ENCODE assay signal across 21 cellular contexts in the genomic region with DNA sequence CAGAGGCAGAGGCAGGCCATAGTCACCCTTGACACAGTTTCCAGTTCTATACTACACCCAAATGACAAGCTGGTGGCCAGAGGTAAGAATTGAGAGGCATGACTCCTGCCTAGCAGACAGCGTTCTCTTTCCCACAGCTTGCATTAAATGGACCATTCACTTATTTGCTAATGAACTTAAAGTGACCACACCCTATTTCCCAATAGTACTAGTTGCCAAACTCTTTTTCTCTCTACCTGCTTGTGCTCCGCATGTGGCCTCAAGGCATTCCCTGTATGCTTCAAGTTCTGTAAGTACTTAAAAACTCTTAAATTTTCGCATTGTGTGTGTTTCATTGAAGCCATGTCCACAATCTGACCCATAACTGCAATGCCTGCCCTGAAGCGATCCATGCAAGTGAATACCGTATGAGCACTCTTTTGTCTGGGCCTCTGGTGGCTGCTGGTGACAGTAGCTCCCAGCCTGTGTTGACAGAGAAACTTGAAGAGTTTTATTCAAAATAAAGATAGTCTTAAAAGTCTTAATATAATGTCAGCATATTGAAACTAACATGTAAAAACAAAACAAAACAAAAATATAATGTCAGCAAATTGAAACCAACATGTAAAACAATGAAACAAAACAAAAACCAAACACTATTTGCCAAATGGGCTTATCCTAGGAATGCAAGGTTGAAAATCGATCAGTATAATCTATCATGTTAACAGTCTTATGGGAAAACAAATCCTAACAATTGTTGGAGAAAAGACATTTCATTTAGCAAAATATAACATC.
DNase-seq lines count a peak whose midpoint lies in the region; ATAC-seq, FAIRE-seq and TF ChIP-seq lines count a peak whose summit lies in the region.
"Had no signal": no experiment of that assay in that cellular context is flagged by ENCODE, and none has a peak within 500 bp of the region (broad histone marks: within the 10 kb centered on the region; RNA-seq: fewer than 3 reads in every experiment).

No MANE protein-coding gene starts in this region.

- no peaks in the 10 kb centered on the region for H3K27me3 Mint-ChIP-seq in T-helper 17 cell
- H3K27me3 Mint-ChIP-seq: activated naive CD8-positive, alpha-beta T cell treated with anti-CD3 and anti-CD28 coated beads, Interleukin-2, amount 10 ng/mL, durations not matched to agents 7 days and 5 days had no signal

- H3K27ac ChIP-seq in prostate gland (no peak overlapping the region), tibial artery (no peak overlapping the region), PC-3 (ENCODE audit: low read length) (no peak overlapping the region)
- H3K27ac ChIP-seq: brain microvascular endothelial cell, esophagus muscularis mucosa, neural progenitor cell, right atrium auricular region had no signal

- no peak overlapping the region for H2AFZ ChIP-seq in PC-3 (ENCODE audit: low read length)
- H2AFZ ChIP-seq: neural progenitor cell had no signal

- H3K27me3 ChIP-seq in prostate gland (replicated peaks; ENCODE audit: insufficient read depth) = no peaks in the 10 kb centered on the region
- H3K27me3 ChIP-seq in tibial artery = no peaks in the 10 kb centered on the region
- no peaks in the 10 kb centered on the region for H3K27me3 ChIP-seq in PC-3 (ENCODE audit: low read length)
- H3K27me3 ChIP-seq: brain microvascular endothelial cell, esophagus muscularis mucosa, neural progenitor cell, right atrium auricular region had no signal

- POLR2A ChIA-PET in PC-3 (lab: Charles Lee; ENCODE audit: unreplicated experiment) = no interaction called here

- no peaks in the 10 kb centered on the region for H4K20me1 ChIP-seq in PC-3 (ENCODE audit: low read length)

- DNase-seq in GM12891 (ENCODE audit: insufficient read length, low spot score) (no peak), T-helper 17 cell (no peak), prostate gland (ENCODE audit: low spot score) (peak; percentile 13), tibial artery (no peak), PC-3 (no peak)
- DNase-seq: activated naive CD8-positive, alpha-beta T cell treated with anti-CD3 and anti-CD28 coated beads, Interleukin-2, amount 10 ng/mL, durations not matched to agents 7 days and 5 days; activated T-cell treated with anti-CD3 and anti-CD28 coated beads, Interleukin-2, amount 50 U/mL, for 72 hours; AML-193; brain microvascular endothelial cell; COR-L47; immature natural killer cell; KG1; NCI-H1048; NCI-H2081 treated with DMSO at 0.1 percent for 48 hours; NCI-H524; stimulated activated naive CD4-positive, alpha-beta T cell treated with Interleukin-2 at 50 U/mL for 16 hours had no signal

- FAIRE-seq in GM12891 (lab: Jason Lieb, UNC) (peak; percentile 40), islet of Langerhans (lab: Jason Lieb, UNC) (peak; percentile 66)

- H3F3A ChIP-seq in PC-3 (ENCODE audit: low read length, unreplicated experiment) = no peaks in the 10 kb centered on the region

- intact Hi-C loops in prostate gland (cut with DNase I) (no loop called here), tibial artery (cut with DNase I; ENCODE audit: low total_unique reads) (no loop called here), PC-3 (cut with micrococcal nuclease) (no loop called here)

- BruUV-seq in PC-3 (replicated peaks; lab: Mats Ljungman, UMichigan) = no TSS peak

- H3K4me3 ChIP-seq in prostate gland (no peak overlapping the region), tibial artery (no peak overlapping the region), PC-3 (ENCODE audit: low read length) (no peak overlapping the region)
- H3K4me3 ChIP-seq: esophagus muscularis mucosa, neural progenitor cell, right atrium auricular region had no signal

- WGBS in prostate gland = 49% methylated on average over 6 of the region's 6 CpGs

- TF ChIP-seq POLR2A in GM12891 (IDR thresholded peaks at IDR 0.05; ENCODE audit: low read depth, low read length) = no peak
- TF ChIP-seq POLR2A in prostate gland (IDR thresholded peaks at IDR 0.05) = no peak

- no peaks in the 10 kb centered on the region for H3K79me2 ChIP-seq in PC-3 (ENCODE audit: low read length)

- no peak overlapping the region for H3K9ac ChIP-seq in PC-3 (ENCODE audit: low read length)
- H3K9ac ChIP-seq: neural progenitor cell had no signal

- no peak overlapping the region for H3K4me3 Mint-ChIP-seq in T-helper 17 cell
- H3K4me3 Mint-ChIP-seq: activated naive CD8-positive, alpha-beta T cell treated with anti-CD3 and anti-CD28 coated beads, Interleukin-2, amount 10 ng/mL, durations not matched to agents 7 days and 5 days; activated T-cell treated with anti-CD3 and anti-CD28 coated beads, Interleukin-2, amount 50 U/mL, for 72 hours; immature natural killer cell; neural progenitor cell had no signal

- no peak for TF ChIP-seq CTCF in prostate gland (IDR thresholded peaks at IDR 0.05)
- no peak for TF ChIP-seq CTCF in tibial artery (IDR thresholded peaks at IDR 0.05)
- TF ChIP-seq CTCF in PC-3 (conservative IDR thresholded peaks at IDR 0.05; ENCODE audit: low read depth, low read length) = no peak

- ATAC-seq in T-helper 17 cell (no peak), HG02759 (IDR thresholded peaks at IDR 0.05; ENCODE audit: unreplicated experiment) (no peak), PC-3 (no peak)
- ATAC-seq: activated T-cell treated with anti-CD3 and anti-CD28 coated beads, Interleukin-2, amount 50 U/mL, for 72 hours had no signal

- CTCF ChIA-PET in PC-3 (lab: Charles Lee) = no interaction called here

- peaks cover 29% of the 10 kb centered on the region for H3K4me1 Mint-ChIP-seq in T-helper 17 cell
- H3K4me1 Mint-ChIP-seq: neural progenitor cell had no signal

- peak overlapping the region; percentile 56 for H3K27ac Mint-ChIP-seq in T-helper 17 cell
- H3K27ac Mint-ChIP-seq: activated naive CD8-positive, alpha-beta T cell treated with anti-CD3 and anti-CD28 coated beads, Interleukin-2, amount 10 ng/mL, durations not matched to agents 7 days and 5 days; activated T-cell treated with anti-CD3 and anti-CD28 coated beads, Interleukin-2, amount 50 U/mL, for 72 hours; neural progenitor cell had no signal

- no peaks in the 10 kb centered on the region for H3K9me2 ChIP-seq in PC-3 (replicated peaks; ENCODE audit: low read length)

- H3K9me3 ChIP-seq in T-helper 17 cell (ENCODE audit: control insufficient read depth, low read length, poor library complexity, severe bottlenecking) = no peaks in the 10 kb centered on the region
- H3K9me3 ChIP-seq in prostate gland = no peaks in the 10 kb centered on the region
- H3K9me3 ChIP-seq in tibial artery = no peaks in the 10 kb centered on the region
- H3K9me3 ChIP-seq in PC-3 (ENCODE audit: low read length) = no peaks in the 10 kb centered on the region
- H3K9me3 ChIP-seq: esophagus muscularis mucosa, right atrium auricular region had no signal

- no peak overlapping the region for H3K4me2 ChIP-seq in PC-3 (ENCODE audit: low read length)
- H3K4me2 ChIP-seq: neural progenitor cell had no signal

- no peaks in the 10 kb centered on the region for H3K4me1 ChIP-seq in prostate gland (replicated peaks)
- peaks cover 0 to 27% (median 12%) of the 10 kb centered on the region in 4 donors for H3K4me1 ChIP-seq in tibial artery
- no peaks in the 10 kb centered on the region for H3K4me1 ChIP-seq in PC-3 (ENCODE audit: insufficient read depth, low read length)
- H3K4me1 ChIP-seq: neural progenitor cell had no signal

- H3K36me3 Mint-ChIP-seq in T-helper 17 cell (ENCODE audit: low read depth) = peaks cover 3% of the 10 kb centered on the region

- H3K36me3 ChIP-seq in prostate gland (no peaks in the 10 kb centered on the region), tibial artery (no peaks in the 10 kb centered on the region), PC-3 (ENCODE audit: low read depth, low read length) (no peaks in the 10 kb centered on the region)
- H3K36me3 ChIP-seq: brain microvascular endothelial cell, esophagus muscularis mucosa, right atrium auricular region had no signal

TF ChIP-seq in GM12891, 5 proteins besides CTCF, POLR2A, EP300 and RAD21:
- no peak for TF ChIP-seq SPI1 (IDR thresholded peaks at IDR 0.05; ENCODE audit: low read depth, low read length)
- no peak for TF ChIP-seq POLR2AphosphoS5 (IDR thresholded peaks at IDR 0.05; ENCODE audit: low read depth, low read length)
- no peak for TF ChIP-seq PAX5 (IDR thresholded peaks at IDR 0.05; ENCODE audit: insufficient read depth, low read length, severe bottlenecking)
- no peak for TF ChIP-seq POU2F2 (IDR thresholded peaks at IDR 0.05; ENCODE audit: low read depth, low read length)
- TF ChIP-seq TAF1 (IDR thresholded peaks at IDR 0.05; ENCODE audit: low read depth, low read length) = no peak
